Comparison of ENCODE assay signal across 21 cellular contexts in the genomic region with DNA sequence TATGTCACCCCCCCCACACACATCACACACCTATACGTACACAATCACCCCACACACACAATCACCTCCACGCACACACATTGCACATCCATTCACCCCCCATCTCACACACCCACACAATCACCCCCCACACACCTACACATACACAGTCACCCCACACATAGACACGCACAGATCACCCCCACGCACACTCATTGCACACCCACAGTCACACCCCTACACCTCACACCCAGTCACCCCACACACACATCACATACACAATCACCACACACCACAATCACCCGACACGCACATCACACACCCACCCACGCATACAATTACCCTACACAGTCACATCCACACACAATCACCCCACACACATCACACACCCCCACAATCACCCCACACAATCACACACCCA. TPM values are rescaled to one million over a fixed set of nuclear protein-coding genes. Genes with fewer than 3 reads are reported as not detected.
DNase-seq lines count a peak whose midpoint lies in the region; ATAC-seq, FAIRE-seq and TF ChIP-seq lines count a peak whose summit lies in the region.
"Had no signal": no experiment of that assay in that cellular context is flagged by ENCODE, and none has a peak within 500 bp of the region (broad histone marks: within the 10 kb centered on the region; RNA-seq: fewer than 3 reads in every experiment).

No MANE protein-coding gene starts in this region.

- no peak overlapping the region for H3K9ac ChIP-seq in GM12878 (ENCODE audit: control insufficient read depth, insufficient read depth, low read length)

- peak overlapping the region in 1 of 7 donors; percentile 43 for H3K27ac Mint-ChIP-seq in CD14-positive monocyte
- H3K27ac Mint-ChIP-seq: B cell had no signal

- no peak for TF ChIP-seq EP300 in GM12878 (IDR thresholded peaks at IDR 0.05; ENCODE audit: borderline replicate concordance in 1 of 2, control insufficient read depth in 1 of 2, low read depth in 2 of 2, low read length in 2 of 2)

- H4K20me1 ChIP-seq in GM12878 (ENCODE audit: control insufficient read depth, insufficient read depth): no peaks in the 10 kb centered on the region
- no peaks in the 10 kb centered on the region for H4K20me1 ChIP-seq in osteoblast (ENCODE audit: insufficient read depth, low read length)

- in situ Hi-C loops in GM12878 (cut with MboI): no loop called here

- peaks cover 84 to 94% of the 10 kb centered on the region in 2 donors for H3K36me3 Mint-ChIP-seq in CD14-positive monocyte

- H3K4me1 Mint-ChIP-seq in CD14-positive monocyte: no peaks in the 10 kb centered on the region
- H3K4me1 Mint-ChIP-seq: IgD-negative memory B cell had no signal

- H3K9me3 ChIP-seq in heart left ventricle (no peaks in the 10 kb centered on the region), GM12878 (replicated peaks; ENCODE audit: control insufficient read depth, insufficient read depth, low read length) (no peaks in the 10 kb centered on the region), osteoblast (ENCODE audit: low read depth, low read length) (no peaks in the 10 kb centered on the region)
- H3K9me3 ChIP-seq: A549, MG63 had no signal

- no peak overlapping the region for H3K4me3 ChIP-seq in heart left ventricle
- H3K4me3 ChIP-seq in GM12878: no peak overlapping the region
- H3K4me3 ChIP-seq in osteoblast (ENCODE audit: insufficient read depth, low read length): no peak overlapping the region
- H3K4me3 ChIP-seq: A549, MG63 had no signal

- H3K9me3 Mint-ChIP-seq in CD14-positive monocyte: peaks cover 0 to 2% (median 0%) of the 10 kb centered on the region in 7 donors
- H3K9me3 Mint-ChIP-seq: IgD-negative memory B cell had no signal

- no TSS peak for BruUV-seq in GM12878 (replicated peaks; lab: Mats Ljungman, UMichigan)

- H3K4me3 Mint-ChIP-seq in CD14-positive monocyte: no peak overlapping the region
- H3K4me3 Mint-ChIP-seq: B cell, IgD-negative memory B cell had no signal

- peaks cover 0 to 87% (median 70%) of the 10 kb centered on the region in 9 donors for H3K36me3 ChIP-seq in heart left ventricle
- peaks cover 7 to 30% of the 10 kb centered on the region in 2 experiments for H3K36me3 ChIP-seq in GM12878 (ENCODE audit: control insufficient read depth in 2 of 2, insufficient read depth in 2 of 2, low read length in 1 of 2)
- peaks cover 28% of the 10 kb centered on the region for H3K36me3 ChIP-seq in osteoblast (ENCODE audit: insufficient read depth, low read length)
- H3K36me3 ChIP-seq: MG63 had no signal

- H3K27ac ChIP-seq in heart left ventricle (no peak overlapping the region), GM12878 (ENCODE audit: control insufficient read depth, insufficient read depth) (no peak overlapping the region), osteoblast (ENCODE audit: low read depth, low read length) (no peak overlapping the region)
- H3K27ac ChIP-seq: A549 had no signal

- H3K79me2 ChIP-seq in GM12878 (ENCODE audit: control insufficient read depth, insufficient read depth, low read length): no peaks in the 10 kb centered on the region
- no peaks in the 10 kb centered on the region for H3K79me2 ChIP-seq in osteoblast (ENCODE audit: insufficient read depth, low read length)

- H3K4me1 ChIP-seq in heart left ventricle: no peaks in the 10 kb centered on the region
- no peaks in the 10 kb centered on the region for H3K4me1 ChIP-seq in GM12878 (ENCODE audit: control insufficient read depth, insufficient read depth, low read length)
- peaks cover 4% of the 10 kb centered on the region for H3K4me1 ChIP-seq in osteoblast (ENCODE audit: insufficient read depth, low read length)

- CTCF ChIA-PET in GM12878 (lab: Yijun Ruan, JAX): no interaction called here

- TF ChIP-seq POLR2A in heart left ventricle (IDR thresholded peaks at IDR 0.05) (no peak), GM12878 (IDR thresholded peaks at IDR 0.05; ENCODE audit: low read depth, low read length) (no peak)

- H3K27me3 Mint-ChIP-seq in CD14-positive monocyte (ENCODE audit: low read depth in 3 of 3): peaks cover 0 to 3% (median 0%) of the 10 kb centered on the region in 3 donors
- H3K27me3 Mint-ChIP-seq: B cell, IgD-negative memory B cell had no signal

- 96 to 99% (median 97%) methylated on average over 7 of the region's 7 CpGs for WGBS in heart left ventricle, 4 donors
- 97% methylated on average over 6 of the region's 7 CpGs for WGBS in GM12878 (ENCODE audit: insufficient coverage, insufficient replicate concordance, low lambda C conversion rate, missing lambda C conversion rate)

- POLR2A ChIA-PET in GM12878 (lab: Charles Lee): no interaction called here

- RAD21 ChIA-PET in GM12878 (lab: Charles Lee; ENCODE audit: unreplicated experiment): no interaction called here

- ATAC-seq in Right ventricle myocardium inferior (no peak), heart left ventricle (no peak), GM12878 (no peak), HG02938 (IDR thresholded peaks at IDR 0.05; ENCODE audit: unreplicated experiment) (no peak)
- ATAC-seq: A549, HCT116 had no signal

- peak; percentile 42 for DNase-seq in Right ventricle myocardium inferior (ENCODE audit: missing footprints)
- DNase-seq in heart left ventricle: no peak
- DNase-seq in GM12878 (ENCODE audit: low read depth, low spot score): no peak
- DNase-seq in osteoblast (ENCODE audit: insufficient read length, low spot score, missing footprints): peak; percentile 44
- DNase-seq in CD14-positive monocyte (ENCODE audit: low spot score): no peak
- DNase-seq in LoVo (ENCODE audit: low spot score): no peak
- DNase-seq: EL, GF-D8, GOT3, Karpas-422, MG63, NCI-H1417, NCI-H187, NCI-H446, NCI-H526, Right ventricle myocardium superior had no signal

- peak; percentile 71 for FAIRE-seq in GM12878 (lab: Jason Lieb, UNC)
- FAIRE-seq: A549 had no signal

- H3K4me2 ChIP-seq in GM12878 (ENCODE audit: control insufficient read depth, insufficient read depth) (no peak overlapping the region), osteoblast (ENCODE audit: insufficient read depth, low read length) (no peak overlapping the region)
- H3K4me2 ChIP-seq: A549 had no signal

- no peak for TF ChIP-seq CTCF in heart left ventricle (IDR thresholded peaks at IDR 0.05)
- no peak for TF ChIP-seq CTCF in GM12878 (IDR thresholded peaks at IDR 0.05 in 2 of 3, conservative IDR thresholded peaks at IDR 0.05 in 1 of 3; ENCODE audit: control insufficient read depth in 2 of 3, extremely low read depth in 1 of 3, insufficient read depth in 1 of 3, low read depth in 3 of 3, low read length in 3 of 3)
- no peak for TF ChIP-seq CTCF in osteoblast (IDR thresholded peaks at IDR 0.05; ENCODE audit: extremely low read depth, low read depth, low read length)
- no peak for TF ChIP-seq CTCF in CD14-positive monocyte (IDR thresholded peaks at IDR 0.05)

- H2AFZ ChIP-seq in GM12878 (ENCODE audit: control insufficient read depth, low read depth, low read length) (no peak overlapping the region), osteoblast (ENCODE audit: low read length) (no peak overlapping the region)

- SMC1A ChIA-PET in GM12878 (lab: Charles Lee; ENCODE audit: uncharacterized antibody, unreplicated experiment): no interaction called here

- no peak for TF ChIP-seq RAD21 in GM12878 (IDR thresholded peaks at IDR 0.05; ENCODE audit: insufficient read depth, low read depth, low read length)

- no peaks in the 10 kb centered on the region for H3K27me3 ChIP-seq in heart left ventricle
- no peaks in the 10 kb centered on the region for H3K27me3 ChIP-seq in GM12878 (replicated peaks in 1 of 2; ENCODE audit: control insufficient read depth in 2 of 2, insufficient read depth in 2 of 2, low read length in 1 of 2)
- no peaks in the 10 kb centered on the region for H3K27me3 ChIP-seq in osteoblast (ENCODE audit: insufficient read depth, low read length)
- H3K27me3 ChIP-seq: MG63 had no signal

- intact Hi-C loops in Right ventricle myocardium inferior (cut with DNase I): no loop called here
- intact Hi-C loops in heart left ventricle (cut with DNase I): no loop called here
- intact Hi-C loops in GM12878 (cut with micrococcal nuclease; ENCODE audit: unreplicated experiment): no loop called here
- intact Hi-C loops in CD14-positive monocyte (cut with micrococcal nuclease): no loop called here

RNA-seq across cellular contexts. Expression of gene TADA2B, which starts 15.9 kb away (rescaled TPM):
- total RNA-seq in Right ventricle myocardium inferior: 33.3 TPM
- total RNA-seq in heart left ventricle: 10 to 100 TPM; 24.5 to 40.2 (median 30.8) TPM
- polyA plus RNA-seq in heart left ventricle: 10 to 100 TPM; 15.3 to 31.9 TPM
- total RNA-seq in GM12878 (2013; cell fraction: nucleolus; rRNA removed): 9.2 and 10.5 TPM in 2 replicates
- total RNA-seq in GM12878 (2014; rRNA removed): 8.9 and 9.0 TPM in 2 replicates
- 6.7 and 6.9 TPM in 2 replicates for total RNA-seq in GM12878 (2014; rRNA removed; fragmentation: Illumina TruSeq; extraction: Trizol)
- 12.0 TPM in 2 replicates for total RNA-seq in GM12878 (2021)
- polyA plus RNA-seq in GM12878 (2011; ENCODE audit: low read depth): 5.4 TPM
- 3.7 and 4.3 TPM in 2 replicates for polyA plus RNA-seq in GM12878 (2011; rRNA removed)
- polyA plus RNA-seq in GM12878 (2011; cell fraction: cytosol; rRNA removed): 5.5 and 6.6 TPM in 2 replicates
- polyA plus RNA-seq in GM12878 (2011; cell fraction: nucleus; rRNA removed): 9.5 and 13.3 TPM in 2 replicates
- 6.8 and 9.0 TPM in 2 replicates for polyA plus RNA-seq in GM12878 (2012)
- polyA plus RNA-seq in GM12878 (2014; fragmentation: Illumina TruSeq; extraction: Trizol): 6.6 and 7.2 TPM in 2 replicates
- polyA plus RNA-seq in GM12878 (2014; fragmentation: Nextera tagmentation; extraction: Ambion mirVana): 1 to 10 TPM in 1 of 2 experiments, under 1 TPM in 1; 0.66 to 1.2 TPM
- 7.7 and 7.9 TPM in 2 replicates for polyA plus RNA-seq in GM12878 (2014; rRNA removed)
- 1 to 10 TPM; 1.1 to 1.3 TPM for polyA plus RNA-seq in GM12878 (2016; fragmentation: Nextera tagmentation; extraction: Ambion mirVana)
- 4.1 and 7.7 TPM in 2 replicates for polyA minus RNA-seq in GM12878 (2011; rRNA and poly(A)+ RNA removed)
- 5.0 and 5.9 TPM in 2 replicates for polyA minus RNA-seq in GM12878 (2011; cell fraction: cytosol; rRNA and poly(A)+ RNA removed)
- polyA minus RNA-seq in GM12878 (2011; cell fraction: nucleus; rRNA and poly(A)+ RNA removed): 4.4 and 8.4 TPM in 2 replicates
- 12.7 and 13.0 TPM in 2 replicates for total RNA-seq in osteoblast
- polyA plus RNA-seq in CD14-positive monocyte: 1 to 10 TPM; 2.0 to 2.6 TPM

RNA-seq across cellular contexts. Expression of gene GRPEL1, which starts 40.6 kb away (rescaled TPM):
- 61.5 TPM for total RNA-seq in Right ventricle myocardium inferior
- total RNA-seq in heart left ventricle: 10 to 100 TPM; 38.6 to 68.1 (median 55.4) TPM
- polyA plus RNA-seq in heart left ventricle: 10 to 100 TPM; 43.7 to 70.8 TPM
- total RNA-seq in GM12878 (2013; cell fraction: nucleolus; rRNA removed): 32.9 and 36.4 TPM in 2 replicates
- 30.8 and 43.6 TPM in 2 replicates for total RNA-seq in GM12878 (2014; rRNA removed)
- total RNA-seq in GM12878 (2014; rRNA removed; fragmentation: Illumina TruSeq; extraction: Trizol): 54.7 and 62.7 TPM in 2 replicates
- total RNA-seq in GM12878 (2021): 44.1 and 48.8 TPM in 2 replicates
- polyA plus RNA-seq in GM12878 (2011; ENCODE audit: low read depth): 22.3 TPM
- 53.4 and 67.2 TPM in 2 replicates for polyA plus RNA-seq in GM12878 (2011; rRNA removed)
- polyA plus RNA-seq in GM12878 (2011; cell fraction: cytosol; rRNA removed): 32.1 and 35.7 TPM in 2 replicates
- 28.7 and 29.2 TPM in 2 replicates for polyA plus RNA-seq in GM12878 (2011; cell fraction: nucleus; rRNA removed)
- polyA plus RNA-seq in GM12878 (2012): 26.4 and 30.6 TPM in 2 replicates
- 59.2 and 72.5 TPM in 2 replicates for polyA plus RNA-seq in GM12878 (2014; fragmentation: Illumina TruSeq; extraction: Trizol)
- 100 to 1,000 TPM; 103 to 119 TPM for polyA plus RNA-seq in GM12878 (2014; fragmentation: Nextera tagmentation; extraction: Ambion mirVana)
- 40.7 and 42.6 TPM in 2 replicates for polyA plus RNA-seq in GM12878 (2014; rRNA removed)
- 10 to 100 TPM; 80.1 to 82.8 TPM for polyA plus RNA-seq in GM12878 (2016; fragmentation: Nextera tagmentation; extraction: Ambion mirVana)
- 33.1 and 35.9 TPM in 2 replicates for polyA minus RNA-seq in GM12878 (2011; rRNA and poly(A)+ RNA removed)
- 8.5 and 9.4 TPM in 2 replicates for polyA minus RNA-seq in GM12878 (2011; cell fraction: cytosol; rRNA and poly(A)+ RNA removed)
- polyA minus RNA-seq in GM12878 (2011; cell fraction: nucleus; rRNA and poly(A)+ RNA removed): 22.7 and 31.9 TPM in 2 replicates
- total RNA-seq in osteoblast: 10.3 and 21.0 TPM in 2 replicates
- 10 to 100 TPM; 45.4 to 49.6 TPM for polyA plus RNA-seq in CD14-positive monocyte

Comparison
In these comparisons a context has a peak if more than half of its experiments do, and no peak if none do; other contexts are left out.
1. DNase-seq: peak in Right ventricle myocardium inferior (single experiment) and osteoblast (single experiment); none in heart left ventricle (0 of 5), GM12878 (single experiment), CD14-positive monocyte (single experiment) and LoVo (single experiment).